In genomic region chr7:150404785-150405583, GRCh38 we compare ENCODE assay signal across 1 cellular context.
TF ChIP-seq lines count a peak whose summit lies in the region.

No MANE protein-coding gene starts in this region.

TF ChIP-seq in K562, 482 proteins besides CTCF, POLR2A, EP300 and RAD21 (continued from another document and continues in another):
- TF ChIP-seq, protein P1, sequence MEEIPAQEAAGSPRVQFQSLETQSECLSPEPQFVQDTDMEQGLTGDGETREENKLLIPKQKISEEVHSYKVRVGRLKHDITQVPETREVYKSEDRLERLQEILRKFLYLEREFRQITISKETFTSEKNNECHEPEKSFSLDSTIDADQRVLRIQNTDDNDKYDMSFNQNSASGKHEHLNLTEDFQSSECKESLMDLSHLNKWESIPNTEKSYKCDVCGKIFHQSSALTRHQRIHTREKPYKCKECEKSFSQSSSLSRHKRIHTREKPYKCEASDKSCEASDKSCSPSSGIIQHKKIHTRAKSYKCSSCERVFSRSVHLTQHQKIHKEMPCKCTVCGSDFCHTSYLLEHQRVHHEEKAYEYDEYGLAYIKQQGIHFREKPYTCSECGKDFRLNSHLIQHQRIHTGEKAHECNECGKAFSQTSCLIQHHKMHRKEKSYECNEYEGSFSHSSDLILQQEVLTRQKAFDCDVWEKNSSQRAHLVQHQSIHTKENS (CRISPR knock-in tag; IDR thresholded peaks at IDR 0.05): no peak
- TF ChIP-seq ZNF589 (CRISPR knock-in tag; IDR thresholded peaks at IDR 0.05; ENCODE audit: low read depth): peak; percentile 93; the same call in 1 of the 2 replicates
- no peak for TF ChIP-seq CBX8 (IDR thresholded peaks at IDR 0.05; ENCODE audit: borderline replicate concordance, extremely low read depth, low read depth, low read length, poor library complexity, severe bottlenecking)
- TF ChIP-seq ZNF282 (CRISPR knock-in tag; IDR thresholded peaks at IDR 0.05): no peak; the same call in 1 of the 2 replicates
- TF ChIP-seq, protein P2, sequence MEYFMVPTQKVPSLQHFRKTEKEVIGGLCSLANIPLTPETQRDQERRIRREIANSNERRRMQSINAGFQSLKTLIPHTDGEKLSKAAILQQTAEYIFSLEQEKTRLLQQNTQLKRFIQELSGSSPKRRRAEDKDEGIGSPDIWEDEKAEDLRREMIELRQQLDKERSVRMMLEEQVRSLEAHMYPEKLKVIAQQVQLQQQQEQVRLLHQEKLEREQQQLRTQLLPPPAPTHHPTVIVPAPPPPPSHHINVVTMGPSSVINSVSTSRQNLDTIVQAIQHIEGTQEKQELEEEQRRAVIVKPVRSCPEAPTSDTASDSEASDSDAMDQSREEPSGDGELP (CRISPR knock-in tag; IDR thresholded peaks at IDR 0.05; ENCODE audit: borderline replicate concordance): no peak; the same call in 1 of the 2 replicates
- no peak for TF ChIP-seq CEBPG (CRISPR knock-in tag; IDR thresholded peaks at IDR 0.05)
- no peak for TF ChIP-seq CEBPG (tag; conservative IDR thresholded peaks at IDR 0.05 in 1 of 2, IDR thresholded peaks at IDR 0.05 in 1 of 2)
- TF ChIP-seq TCF7 (IDR thresholded peaks at IDR 0.05; ENCODE audit: borderline replicate concordance): no peak
- peak; percentile 94 to 96 for TF ChIP-seq MAZ (CRISPR knock-in tag; conservative IDR thresholded peaks at IDR 0.05 in 1 of 2, IDR thresholded peaks at IDR 0.05 in 1 of 2)
- TF ChIP-seq KLF13 (tag; IDR thresholded peaks at IDR 0.05; ENCODE audit: borderline replicate concordance, low read depth): peak; percentile 97
- no peak for TF ChIP-seq FOS (IDR thresholded peaks at IDR 0.05; ENCODE audit: extremely low read depth, insufficient read length)
- TF ChIP-seq RERE (CRISPR knock-in tag; IDR thresholded peaks at IDR 0.05; ENCODE audit: borderline replicate concordance): no peak; the same call in 1 of the 2 replicates
- TF ChIP-seq GTF2F1 (IDR thresholded peaks at IDR 0.05; ENCODE audit: low read depth, low read length): peak; percentile 67; the same call in 1 of the 2 replicates
- no peak for TF ChIP-seq GABPB2 (CRISPR knock-in tag; conservative IDR thresholded peaks at IDR 0.05)
- no peak for TF ChIP-seq NFXL1 (CRISPR knock-in tag; IDR thresholded peaks at IDR 0.05)
- TF ChIP-seq ZC3H11A (IDR thresholded peaks at IDR 0.05; ENCODE audit: low read depth, low read length): peak; percentile 46; the same call in 1 of the 2 replicates
- TF ChIP-seq MITF (IDR thresholded peaks at IDR 0.05): peak; percentile 7; the same call in 1 of the 2 replicates
- no peak for TF ChIP-seq MYNN (IDR thresholded peaks at IDR 0.05)
- 0 out of 2 replicates have a peak, but pooled peaks have one; percentile 32 for TF ChIP-seq MYNN (CRISPR knock-in tag; IDR thresholded peaks at IDR 0.05)
- TF ChIP-seq ZNF174 (CRISPR knock-in tag; IDR thresholded peaks at IDR 0.05): no peak
- TF ChIP-seq NCOA1 (IDR thresholded peaks at IDR 0.05; ENCODE audit: low read depth): no peak
- TF ChIP-seq KLF16 (IDR thresholded peaks at IDR 0.05): no peak
- no peak for TF ChIP-seq ELK1 (CRISPR knock-in tag; IDR thresholded peaks at IDR 0.05)
- TF ChIP-seq VEZF1 (CRISPR knock-in tag; IDR thresholded peaks at IDR 0.05): peak; percentile 97
- peak; percentile 95 for TF ChIP-seq ARID4B (CRISPR knock-in tag; IDR thresholded peaks at IDR 0.05)
- peak; percentile 86; the same call in 1 of the 2 replicates for TF ChIP-seq ZNF224 (CRISPR knock-in tag; IDR thresholded peaks at IDR 0.05)
- TF ChIP-seq GATAD2B (IDR thresholded peaks at IDR 0.05; ENCODE audit: borderline replicate concordance): peak; percentile 100; the same call in 1 of the 2 replicates
- no peak; the same call in 1 of the 2 replicates for TF ChIP-seq ILF3 (IDR thresholded peaks at IDR 0.05; ENCODE audit: borderline replicate concordance)
- no peak for TF ChIP-seq LARP7 (IDR thresholded peaks at IDR 0.05)
- TF ChIP-seq CHAMP1 (IDR thresholded peaks at IDR 0.05): no peak
- no peak for TF ChIP-seq ARID2 (IDR thresholded peaks at IDR 0.05)
- TF ChIP-seq TOE1 (IDR thresholded peaks at IDR 0.05; ENCODE audit: borderline replicate concordance): no peak; the same call in 1 of the 2 replicates
- TF ChIP-seq TOE1 (CRISPR knock-in tag; IDR thresholded peaks at IDR 0.05; ENCODE audit: borderline replicate concordance, low read depth): no peak
- TF ChIP-seq, protein P3, sequence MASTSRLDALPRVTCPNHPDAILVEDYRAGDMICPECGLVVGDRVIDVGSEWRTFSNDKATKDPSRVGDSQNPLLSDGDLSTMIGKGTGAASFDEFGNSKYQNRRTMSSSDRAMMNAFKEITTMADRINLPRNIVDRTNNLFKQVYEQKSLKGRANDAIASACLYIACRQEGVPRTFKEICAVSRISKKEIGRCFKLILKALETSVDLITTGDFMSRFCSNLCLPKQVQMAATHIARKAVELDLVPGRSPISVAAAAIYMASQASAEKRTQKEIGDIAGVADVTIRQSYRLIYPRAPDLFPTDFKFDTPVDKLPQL (IDR thresholded peaks at IDR 0.05; ENCODE audit: extremely low read depth, insufficient read length): no peak
- no peak for TF ChIP-seq IFI16 (CRISPR knock-in tag; IDR thresholded peaks at IDR 0.05)
- peak; percentile 72 for TF ChIP-seq SMAD1 (IDR thresholded peaks at IDR 0.05; ENCODE audit: low read depth, low read length, partially characterized antibody)
